Comparison of ENCODE assay signal across 11 cellular contexts in the genomic region with DNA sequence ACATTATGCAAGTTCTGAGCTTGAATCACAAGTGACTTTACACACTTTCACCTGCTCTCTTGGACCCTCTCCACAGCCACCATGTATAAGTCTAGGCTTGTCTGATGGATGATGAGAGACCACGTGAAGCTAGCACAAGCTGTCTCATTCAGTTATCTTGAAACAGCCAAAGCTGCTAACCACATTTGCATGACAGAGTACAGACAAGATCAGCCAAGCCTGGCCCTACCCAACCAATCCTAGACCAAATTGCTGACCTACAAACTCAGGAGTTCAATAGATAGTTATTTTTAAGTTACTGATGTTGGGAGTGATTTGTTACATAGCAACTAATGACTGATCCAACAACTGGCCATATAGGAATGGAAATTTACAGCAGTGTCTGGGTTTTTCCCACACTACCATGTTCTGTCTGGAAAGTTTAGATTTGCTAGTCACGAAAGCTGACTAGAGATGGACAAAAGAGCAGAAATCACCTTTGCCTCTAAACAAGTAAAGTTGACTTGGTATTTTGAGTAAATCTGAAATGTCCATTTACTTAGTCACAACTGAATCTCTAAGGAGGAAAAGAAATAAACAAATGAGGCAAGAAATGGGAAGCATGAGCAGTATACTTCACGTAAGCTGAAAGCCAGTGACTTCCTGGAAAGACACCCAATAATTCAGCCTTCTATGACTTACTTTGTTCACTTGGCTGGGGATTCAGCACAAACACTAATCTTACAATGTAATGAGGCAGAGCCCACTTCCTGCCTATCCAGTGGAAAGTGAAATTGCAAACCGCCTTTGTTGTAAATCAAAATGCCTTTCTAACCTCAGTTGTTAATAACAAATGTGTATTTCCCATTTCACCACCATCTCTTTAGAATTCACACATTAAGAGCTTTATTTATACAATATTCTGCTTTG.
A peak's percentile ranks its signal among the peaks of the same experiment; 100 is the strongest.
DNase-seq lines count a peak whose midpoint lies in the region; ATAC-seq, FAIRE-seq and TF ChIP-seq lines count a peak whose summit lies in the region.
"Had no signal": no experiment of that assay in that cellular context is flagged by ENCODE, and none has a peak within 500 bp of the region (broad histone marks: within the 10 kb centered on the region; RNA-seq: fewer than 3 reads in every experiment).

No MANE protein-coding gene starts in this region.

- H3K27me3 ChIP-seq in kidney epithelial cell (ENCODE audit: control insufficient read depth, insufficient read depth, low read length) (no peaks in the 10 kb centered on the region), upper lobe of right lung (no peaks in the 10 kb centered on the region), small intestine (ENCODE audit: control insufficient read depth in 2 of 2, insufficient read depth in 2 of 2, low read length in 2 of 2) (no peaks in the 10 kb centered on the region), gastrocnemius medialis (no peaks in the 10 kb centered on the region)
- H3K27me3 ChIP-seq: hepatocyte, ovary had no signal

- no peak for FAIRE-seq in small intestine (lab: Jason Lieb, UNC)

- H3K27ac ChIP-seq in upper lobe of right lung (no peak overlapping the region), small intestine (ENCODE audit: low read depth in 1 of 2, low read length in 1 of 2) (no peak overlapping the region), gastrocnemius medialis (no peak overlapping the region)
- H3K27ac ChIP-seq: hepatocyte, ovary had no signal

- H3K4me3 ChIP-seq in kidney epithelial cell (ENCODE audit: low read depth, low read length) (no peak overlapping the region), upper lobe of right lung (no peak overlapping the region), small intestine (ENCODE audit: low read depth in 1 of 2, low read length in 2 of 2) (no peak overlapping the region), gastrocnemius medialis (no peak overlapping the region)
- H3K4me3 ChIP-seq: hepatocyte, ovary had no signal

- H3K9me3 ChIP-seq in upper lobe of right lung: no peaks in the 10 kb centered on the region
- H3K9me3 ChIP-seq in small intestine (ENCODE audit: control insufficient read depth, low read depth): no peaks in the 10 kb centered on the region
- H3K9me3 ChIP-seq in gastrocnemius medialis: no peaks in the 10 kb centered on the region
- H3K9me3 ChIP-seq: ovary had no signal

- 55 to 71% (median 55%) methylated on average over 4 of the region's 4 CpGs for WGBS in small intestine, 3 donors

- no peaks in the 10 kb centered on the region for H3K4me1 ChIP-seq in upper lobe of right lung
- no peaks in the 10 kb centered on the region for H3K4me1 ChIP-seq in small intestine (ENCODE audit: control insufficient read depth in 2 of 2, insufficient read depth in 1 of 2, low read depth in 1 of 2, low read length in 1 of 2)
- H3K4me1 ChIP-seq in gastrocnemius medialis: no peaks in the 10 kb centered on the region

- intact Hi-C loops in upper lobe of right lung (cut with DNase I) (no loop called here), gastrocnemius medialis (cut with DNase I; ENCODE audit: low total_unique reads) (no loop called here)

- in situ Hi-C loops in gastrocnemius medialis (cut with MboI; ENCODE audit: low sequenced_read_pairs in 4 of 4): no loop called here

- no peak for TF ChIP-seq POLR2A in gastrocnemius medialis (IDR thresholded peaks at IDR 0.05)

- ATAC-seq in GM18519 (IDR thresholded peaks at IDR 0.05; ENCODE audit: low FRiP score, unreplicated experiment) (peak; percentile 92), GM21576 (IDR thresholded peaks at IDR 0.05; ENCODE audit: unreplicated experiment) (peak; percentile 62), HG03354 (IDR thresholded peaks at IDR 0.05; ENCODE audit: poor library complexity, severe bottlenecking, unreplicated experiment) (peak; percentile 87), upper lobe of right lung (no peak), gastrocnemius medialis (no peak)

- DNase-seq in kidney epithelial cell (ENCODE audit: low read depth): peak; percentile 19
- DNase-seq in NCI-H1092 (lab: John Stamatoyannopoulos, UW): no peak
- no peak for DNase-seq in upper lobe of right lung
- DNase-seq in small intestine: no peak
- DNase-seq in gastrocnemius medialis: no peak
- DNase-seq: activated CD4-positive, alpha-beta T cell treated with anti-CD3 and anti-CD28 coated beads, Interleukin-2, amount 10 ng/mL, durations not matched to agents 24 days and 14 days; ovary had no signal

- H3K36me3 ChIP-seq in kidney epithelial cell (ENCODE audit: control insufficient read depth, insufficient read depth, low read length): no peaks in the 10 kb centered on the region
- no peaks in the 10 kb centered on the region for H3K36me3 ChIP-seq in upper lobe of right lung
- H3K36me3 ChIP-seq in small intestine (ENCODE audit: control insufficient read depth in 2 of 2, insufficient read depth in 2 of 2, low read length in 2 of 2): no peaks in the 10 kb centered on the region
- no peaks in the 10 kb centered on the region for H3K36me3 ChIP-seq in gastrocnemius medialis
- H3K36me3 ChIP-seq: ovary had no signal

- TF ChIP-seq CTCF in kidney epithelial cell (IDR thresholded peaks at IDR 0.05; ENCODE audit: insufficient read depth, low read length, poor library complexity, severe bottlenecking) (no peak), upper lobe of right lung (IDR thresholded peaks at IDR 0.05) (no peak), gastrocnemius medialis (IDR thresholded peaks at IDR 0.05 in 4 of 5, conservative IDR thresholded peaks at IDR 0.05 in 1 of 5) (no peak)

Comparison
In these comparisons a context has a peak if more than half of its experiments do, and no peak if none do; other contexts are left out.
1. ATAC-seq: peak in GM18519 (single experiment), GM21576 (single experiment) and HG03354 (single experiment); none in upper lobe of right lung (single experiment) and gastrocnemius medialis (0 of 2).